1 cellular context compared by ENCODE assay signal in genomic region chr14:75277796-75278421, GRCh38.
TF ChIP-seq lines count a peak whose summit lies in the region.

No MANE protein-coding gene starts in this region.

TF ChIP-seq in H1, 55 proteins besides CTCF, POLR2A, EP300 and RAD21:
- peak; percentile 47 for TF ChIP-seq ASH2L (IDR thresholded peaks at IDR 0.05; ENCODE audit: low read length)
- TF ChIP-seq RBBP5 (IDR thresholded peaks at IDR 0.05; ENCODE audit: borderline replicate concordance, low read depth, low read length): peak; percentile 68; the same call in 1 of the 2 replicates
- TF ChIP-seq SP4 (IDR thresholded peaks at IDR 0.05; ENCODE audit: low read length): no peak
- peak; percentile 80 for TF ChIP-seq SAP30 (IDR thresholded peaks at IDR 0.05; ENCODE audit: insufficient read depth, insufficient replicate concordance, low read length)
- 0 out of 2 replicates have a peak, but pooled peaks have one; percentile 72 for TF ChIP-seq TCF12 (IDR thresholded peaks at IDR 0.05; ENCODE audit: low read depth, low read length)
- no peak for TF ChIP-seq HDAC2 (IDR thresholded peaks at IDR 0.05; ENCODE audit: borderline replicate concordance in 1 of 2, low read depth in 2 of 2, low read length in 2 of 2)
- TF ChIP-seq JUN (IDR thresholded peaks at IDR 0.05; ENCODE audit: low read depth, low read length): no peak
- TF ChIP-seq MAX (IDR thresholded peaks at IDR 0.05): peak; percentile 52
- TF ChIP-seq PHF8 (conservative IDR thresholded peaks at IDR 0.05; ENCODE audit: low read depth, low read length): peak; percentile 31; the same call in 1 of the 2 replicates
- no peak for TF ChIP-seq SP2 (IDR thresholded peaks at IDR 0.05; ENCODE audit: low read length)
- no peak for TF ChIP-seq RNF2 (IDR thresholded peaks at IDR 0.05; ENCODE audit: borderline replicate concordance, low read depth, low read length, missing control alignments, poor library complexity, severe bottlenecking)
- 0 out of 4 replicates have a peak, but pooled peaks have one; percentile 11 to 54 for TF ChIP-seq SIN3A (conservative IDR thresholded peaks at IDR 0.05 in 1 of 2, IDR thresholded peaks at IDR 0.05 in 1 of 2; ENCODE audit: low read depth in 1 of 2, low read length in 2 of 2)
- TF ChIP-seq CTBP2 (IDR thresholded peaks at IDR 0.05; ENCODE audit: borderline replicate concordance, insufficient read depth, insufficient read length, low read length): no peak
- peak; percentile 43; the same call in 1 of the 2 replicates for TF ChIP-seq E2F6 (IDR thresholded peaks at IDR 0.05)
- TF ChIP-seq POU5F1 (IDR thresholded peaks at IDR 0.05; ENCODE audit: low read depth, low read length): no peak
- TF ChIP-seq SUZ12 (IDR thresholded peaks at IDR 0.05; ENCODE audit: low read length): no peak
- no peak for TF ChIP-seq ATF2 (IDR thresholded peaks at IDR 0.05; ENCODE audit: low read length)
- TF ChIP-seq POLR2AphosphoS5 (IDR thresholded peaks at IDR 0.05; ENCODE audit: low read depth, low read length): peak; percentile 19
